ENCODE assay signal across 22 cellular contexts in genomic region chr1:5376538-5377247, GRCh38.
DNase-seq lines count a peak whose midpoint lies in the region; ATAC-seq, FAIRE-seq and TF ChIP-seq lines count a peak whose summit lies in the region.
"Had no signal": no experiment of that assay in that cellular context is flagged by ENCODE, and none has a peak within 500 bp of the region (broad histone marks: within the 10 kb centered on the region; RNA-seq: fewer than 3 reads in every experiment).

No MANE protein-coding gene starts in this region.

- no peak overlapping the region for H3K27ac ChIP-seq in aorta (ENCODE audit: low read depth in 1 of 2, low read length in 2 of 2)
- H3K27ac ChIP-seq: 22Rv1, BLaER1, C4-2B had no signal

- TF ChIP-seq POLR2A in H54 (IDR thresholded peaks at IDR 0.05; ENCODE audit: low read depth, low read length): no peak

- peaks cover 6% of the 10 kb centered on the region for H3K9me3 ChIP-seq in aorta (ENCODE audit: control insufficient read depth, low read length)
- H3K9me3 ChIP-seq: Caco-2 had no signal

- no peak for FAIRE-seq in H54 (lab: Jason Lieb, UNC)
- FAIRE-seq: A204.1, GM12891, GM18507 had no signal

- no peaks in the 10 kb centered on the region for H3K27me3 ChIP-seq in H7 (ENCODE audit: control insufficient read depth, insufficient read depth, low read length)
- H3K27me3 ChIP-seq in aorta (ENCODE audit: control insufficient read depth in 1 of 2, insufficient read depth in 2 of 2, low read length in 1 of 2): no peaks in the 10 kb centered on the region
- H3K27me3 ChIP-seq: BLaER1 had no signal

- DNase-seq in D341Med (ENCODE audit: low spot score) (peak; percentile 33), H7 (peak; percentile 36), left lobe of liver (ENCODE audit: low spot score) (peak; percentile 56), aorta (no peak), NAMALWA (ENCODE audit: low spot score) (no peak), H54 (ENCODE audit: insufficient read length, low spot score) (no peak), NCI-H1105 treated with DMSO at 0.1 percent for 48 hours (lab: John Stamatoyannopoulos, UW) (no peak)
- DNase-seq: Caco-2; CD4-positive, CD25-positive, alpha-beta regulatory T cell; CD8-positive, alpha-beta T cell; DMS53; DMS79 treated with DMSO at 0.1 percent for 48 hours; GF-D8; GOT3; H9 had no signal

- intact Hi-C loops in aorta (cut with DNase I): no loop called here

- ATAC-seq in left lobe of liver (peak; percentile 48), aorta (ENCODE audit: low FRiP score) (peak; percentile 15)
- ATAC-seq: CD8-positive, alpha-beta T cell; HCT116 had no signal

- 73 to 77% methylated on average over 6 of the region's 6 CpGs for WGBS in aorta, 2 donors

- H3K4me3 ChIP-seq in H7 (ENCODE audit: insufficient read depth, low read depth, low read length): no peak overlapping the region
- H3K4me3 ChIP-seq in aorta (ENCODE audit: low read length in 2 of 2): no peak overlapping the region
- H3K4me3 ChIP-seq: BLaER1 had no signal

- no peaks in the 10 kb centered on the region for H3K36me3 ChIP-seq in H7 (replicated peaks; ENCODE audit: control insufficient read depth, insufficient read depth, low read length)
- no peaks in the 10 kb centered on the region for H3K36me3 ChIP-seq in aorta (ENCODE audit: control insufficient read depth in 1 of 2, insufficient read depth in 2 of 2, low read length in 1 of 2)
- H3K36me3 ChIP-seq: BLaER1 had no signal

- no peaks in the 10 kb centered on the region for H3K4me1 ChIP-seq in aorta (ENCODE audit: control insufficient read depth in 1 of 2, insufficient read depth in 2 of 2, low read length in 2 of 2)
- H3K4me1 ChIP-seq: BLaER1, Caco-2 had no signal

Comparison
In these comparisons a context has a peak if more than half of its experiments do, and no peak if none do; other contexts are left out.
1. DNase-seq: peak in D341Med (single experiment), H7 (single experiment) and left lobe of liver (single experiment); none in aorta (0 of 2), NAMALWA (single experiment), H54 (single experiment) and NCI-H1105 treated with DMSO at 0.1 percent for 48 hours (single experiment).